8 cellular contexts compared by ENCODE assay signal in genomic region chr14:105168093-105168420, GRCh38. TPM values are rescaled to one million over a fixed set of nuclear protein-coding genes. Genes with fewer than 3 reads are reported as not detected.
DNase-seq lines count a peak whose midpoint lies in the region; ATAC-seq and TF ChIP-seq lines count a peak whose summit lies in the region.

No MANE protein-coding gene starts in this region.

- H3K4me1 Mint-ChIP-seq in activated T-helper 2 cell treated with anti-CD3 and anti-CD28 coated beads, Interferon-gamma antibody, Interleukin-2, Interleukin-4, amounts not matched to agents 10 μg/mL and 5 μg/mL and 100 μg/mL, durations not matched to agents 14 hours and 24 hours and 36 hours (ENCODE audit: low read depth), result peaks cover 6% of the 10 kb centered on the region

- H3K9ac ChIP-seq in ES-I3 (ENCODE audit: low read depth, low read length) (peak overlapping the region; percentile 44; the same call in 1 of the 2 replicates), rectal smooth muscle tissue (ENCODE audit: low read length) (no peak overlapping the region)

- H3K4me1 ChIP-seq in ES-I3 (ENCODE audit: insufficient read depth, low read length) (peaks cover 7% of the 10 kb centered on the region; the same call in 1 of the 2 replicates), esophagus muscularis mucosa (peaks cover 37 to 58% (median 46%) of the 10 kb centered on the region in 4 donors), rectal smooth muscle tissue (ENCODE audit: control insufficient read depth, insufficient read depth, low read length) (no peaks in the 10 kb centered on the region)

- POLR2A ChIA-PET in RWPE1 (lab: Yijun Ruan, JAX; ENCODE audit: low non-redundant PET), result interaction anchor here (1.3 kb wide), 1 partner anchor 78 kb away, joined by 4 read pairs; no protein-coding TSS in a partner anchor

- ATAC-seq in HG03108 (IDR thresholded peaks at IDR 0.05; ENCODE audit: unreplicated experiment) (no peak), HG03521 (IDR thresholded peaks at IDR 0.05; ENCODE audit: unreplicated experiment) (no peak)

- H3K27me3 ChIP-seq in esophagus muscularis mucosa (peaks cover 0 to 75% (median 6%) of the 10 kb centered on the region in 4 donors), rectal smooth muscle tissue (ENCODE audit: control insufficient read depth, insufficient read depth, low read length) (peaks cover 11% of the 10 kb centered on the region)

- H3K36me3 ChIP-seq in ES-I3 (ENCODE audit: insufficient read depth, low read length) (no peaks in the 10 kb centered on the region), esophagus muscularis mucosa (peaks cover 0 to 4% (median 0%) of the 10 kb centered on the region in 4 donors), rectal smooth muscle tissue (ENCODE audit: control insufficient read depth, insufficient read depth, low read length) (no peaks in the 10 kb centered on the region)

- no peak overlapping the region for H3K4me3 Mint-ChIP-seq in activated T-helper 2 cell treated with anti-CD3 and anti-CD28 coated beads, Interferon-gamma antibody, Interleukin-2, Interleukin-4, amounts not matched to agents 10 μg/mL and 5 μg/mL and 100 μg/mL, durations not matched to agents 14 hours and 24 hours and 36 hours (ENCODE audit: low read depth)

- H3K4me3 ChIP-seq in esophagus muscularis mucosa (peak overlapping the region; percentile 51 to 64 (median 52)), rectal smooth muscle tissue (ENCODE audit: low read length) (peak overlapping the region; percentile 59)

- no peaks in the 10 kb centered on the region for H3K9me3 ChIP-seq in ES-I3 (ENCODE audit: control insufficient read depth, insufficient read depth, low read length)
- no peaks in the 10 kb centered on the region for H3K9me3 ChIP-seq in esophagus muscularis mucosa

- H3K9me3 Mint-ChIP-seq in activated T-helper 2 cell treated with anti-CD3 and anti-CD28 coated beads, Interferon-gamma antibody, Interleukin-2, Interleukin-4, amounts not matched to agents 10 μg/mL and 5 μg/mL and 100 μg/mL, durations not matched to agents 14 hours and 24 hours and 36 hours, result no peaks in the 10 kb centered on the region

- intact Hi-C loops in esophagus muscularis mucosa (cut with DNase I), result loop anchor here (5.0 kb wide), 1 partner anchor 76 kb away; no protein-coding TSS in a partner anchor
- intact Hi-C loops in activated T-helper 2 cell treated with anti-CD3 and anti-CD28 coated beads, Interferon-gamma antibody, Interleukin-2, Interleukin-4, amounts not matched to agents 10 μg/mL and 5 μg/mL and 100 μg/mL, durations not matched to agents 14 hours and 24 hours and 36 hours (cut with micrococcal nuclease), result loop anchor here (5.0 kb wide), 1 partner anchor 76 kb away; no protein-coding TSS in a partner anchor

- CTCF ChIA-PET in RWPE1 (lab: Yijun Ruan, JAX), result interaction anchor here (8.3 kb wide), 1 partner anchor 79 kb away, joined by 99 read pairs; no protein-coding TSS in a partner anchor

- no peak overlapping the region for H3K27ac Mint-ChIP-seq in activated T-helper 2 cell treated with anti-CD3 and anti-CD28 coated beads, Interferon-gamma antibody, Interleukin-2, Interleukin-4, amounts not matched to agents 10 μg/mL and 5 μg/mL and 100 μg/mL, durations not matched to agents 14 hours and 24 hours and 36 hours

- H3K27me3 Mint-ChIP-seq in activated T-helper 2 cell treated with anti-CD3 and anti-CD28 coated beads, Interferon-gamma antibody, Interleukin-2, Interleukin-4, amounts not matched to agents 10 μg/mL and 5 μg/mL and 100 μg/mL, durations not matched to agents 14 hours and 24 hours and 36 hours (ENCODE audit: low read depth), result peaks cover 19% of the 10 kb centered on the region

- DNase-seq in RWPE1 (ENCODE audit: low spot score) (no peak), esophagus muscularis mucosa (ENCODE audit: extremely low spot score) (no peak), NCI-H748 (lab: John Stamatoyannopoulos, UW; ENCODE audit: unreplicated experiment) (no peak)
- DNase-seq in activated T-helper 2 cell treated with anti-CD3 and anti-CD28 coated beads, Interferon-gamma antibody, Interleukin-2, Interleukin-4, amounts not matched to agents 10 μg/mL and 5 μg/mL and 100 μg/mL, durations not matched to agents 14 hours and 24 hours and 36 hours (ENCODE audit: low spot score), result no peak

- TF ChIP-seq CTCF in RWPE1 (conservative IDR thresholded peaks at IDR 0.05; ENCODE audit: low read depth) (no peak), esophagus muscularis mucosa (IDR thresholded peaks at IDR 0.05) (no peak)

- no peak for TF ChIP-seq POLR2A in esophagus muscularis mucosa (IDR thresholded peaks at IDR 0.05; ENCODE audit: low read depth)

- H3K36me3 Mint-ChIP-seq in activated T-helper 2 cell treated with anti-CD3 and anti-CD28 coated beads, Interferon-gamma antibody, Interleukin-2, Interleukin-4, amounts not matched to agents 10 μg/mL and 5 μg/mL and 100 μg/mL, durations not matched to agents 14 hours and 24 hours and 36 hours (ENCODE audit: low read depth), result no peaks in the 10 kb centered on the region

- H3K27ac ChIP-seq in RWPE1 (peak overlapping the region; percentile 99), esophagus muscularis mucosa (replicated peaks in 1 of 4) (no peak overlapping the region), rectal smooth muscle tissue (ENCODE audit: low read depth, low read length) (no peak overlapping the region)

- no CpG with 5 or more reads among the region's 46 CpGs for WGBS in esophagus muscularis mucosa

- TF ChIP-seq EP300 in esophagus muscularis mucosa (IDR thresholded peaks at IDR 0.05), result no peak

RNA-seq across cellular contexts. Expression of gene JAG2, which starts 0.5 kb away (rescaled TPM):
- 10 to 100 TPM in 3 of 4 donors, 1 to 10 TPM in 1; 5.0 to 19.0 (median 13.9) TPM for total RNA-seq in esophagus muscularis mucosa
- 2.6 and 3.2 TPM in 2 replicates for total RNA-seq in activated T-helper 2 cell treated with anti-CD3 and anti-CD28 coated beads, Interferon-gamma antibody, Interleukin-2, Interleukin-4, amounts not matched to agents 10 μg/mL and 5 μg/mL and 100 μg/mL, durations not matched to agents 14 hours and 24 hours and 36 hours

RNA-seq across cellular contexts. Expression of gene NUDT14, which starts 13.1 kb away (rescaled TPM):
- total RNA-seq in esophagus muscularis mucosa, result 1 to 10 TPM; 2.1 to 6.2 (median 5.8) TPM
- total RNA-seq in activated T-helper 2 cell treated with anti-CD3 and anti-CD28 coated beads, Interferon-gamma antibody, Interleukin-2, Interleukin-4, amounts not matched to agents 10 μg/mL and 5 μg/mL and 100 μg/mL, durations not matched to agents 14 hours and 24 hours and 36 hours, result 7.7 and 10.4 TPM in 2 replicates
